Comparison of ENCODE assay signal across 13 cellular contexts in the genomic region with DNA sequence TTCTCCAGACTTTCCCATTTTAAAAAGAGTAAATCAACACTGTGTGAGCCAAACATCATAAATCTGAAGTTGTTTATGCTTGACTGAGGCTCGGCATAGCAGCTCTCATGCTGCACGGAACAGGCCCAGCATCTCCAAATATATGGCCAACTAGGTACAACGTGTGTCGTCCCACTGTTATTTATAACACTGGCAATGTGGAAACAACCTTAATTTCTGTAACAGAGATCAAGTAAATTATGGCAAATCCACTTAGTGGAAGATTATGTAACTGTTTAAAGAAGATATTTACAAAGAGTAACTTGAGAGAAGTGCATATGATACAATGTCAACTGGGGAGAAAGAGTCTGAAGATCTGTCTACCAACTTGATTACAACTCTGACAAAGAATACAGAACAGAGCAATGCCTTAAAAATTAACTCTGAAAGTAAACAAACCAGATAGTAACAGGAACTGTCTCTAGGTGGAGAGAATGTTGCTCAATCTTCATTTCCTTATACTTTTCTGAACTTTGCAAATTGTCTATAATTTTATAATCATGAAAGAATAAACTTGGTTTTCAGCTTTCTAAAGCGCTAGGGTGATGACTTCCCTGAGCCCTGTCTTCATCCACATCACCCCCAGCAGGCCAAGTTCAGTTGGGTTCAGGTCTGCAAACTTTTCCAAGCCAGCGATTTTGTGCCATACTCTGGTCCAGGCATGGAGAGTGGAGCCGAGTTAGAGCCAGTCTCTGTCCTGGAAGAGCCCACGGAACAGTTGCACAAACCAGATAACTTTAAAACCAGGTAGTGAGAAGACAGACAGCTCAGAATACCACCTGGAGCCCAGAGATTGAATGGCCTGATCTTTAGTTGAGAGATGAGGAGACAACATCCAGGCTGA. TPM values are rescaled to one million over a fixed set of nuclear protein-coding genes. Genes with fewer than 3 reads are reported as not detected.
A peak's percentile ranks its signal among the peaks of the same experiment; 100 is the strongest.
DNase-seq lines count a peak whose midpoint lies in the region; FAIRE-seq and TF ChIP-seq lines count a peak whose summit lies in the region.
"Had no signal": no experiment of that assay in that cellular context is flagged by ENCODE, and none has a peak within 500 bp of the region (broad histone marks: within the 10 kb centered on the region; RNA-seq: fewer than 3 reads in every experiment).

No MANE protein-coding gene starts in this region.

- H3K14ac ChIP-seq in H9 (ENCODE audit: insufficient read depth, low read length): no peak overlapping the region

- H3K79me2 ChIP-seq in H9 (ENCODE audit: insufficient read depth, low read length): no peaks in the 10 kb centered on the region

- H4K8ac ChIP-seq in H9 (replicated peaks; ENCODE audit: insufficient read length, low read depth, low read length): no peak overlapping the region

- peaks cover 4% of the 10 kb centered on the region for H3K27me3 Mint-ChIP-seq in H9 (ENCODE audit: low read depth)

- H2BK5ac ChIP-seq in H9 (ENCODE audit: insufficient read length, low read length): no peak overlapping the region

- H3K4me3 ChIP-seq in coronary artery (no peak overlapping the region), liver (ENCODE audit: low read depth in 1 of 3, low read length in 3 of 3) (no peak overlapping the region), stomach (no peak overlapping the region)
- H3K4me3 ChIP-seq: Peyer's patch had no signal

- H3K56ac ChIP-seq in H9 (ENCODE audit: insufficient read length, low read depth, low read length): no peak overlapping the region

- H4K20me1 ChIP-seq in H9 (ENCODE audit: control insufficient read depth, insufficient read depth, insufficient read length): no peaks in the 10 kb centered on the region

- H3T11ph ChIP-seq in H9 (ENCODE audit: low read length): no peak overlapping the region

- no CpG with 5 or more reads among the region's 8 CpGs for WGBS in H9 (ENCODE audit: extremely low coverage, insufficient read length, low lambda C conversion rate)
- WGBS in liver: 72% methylated on average over 8 of the region's 8 CpGs
- 82 to 87% (median 84%) methylated on average over 8 of the region's 8 CpGs for WGBS in stomach, 5 donors

- H3K9me3 ChIP-seq in H9 (ENCODE audit: control insufficient read depth, low read depth, low read length) (no peaks in the 10 kb centered on the region), liver (ENCODE audit: control insufficient read depth in 4 of 4, low read length in 3 of 4) (no peaks in the 10 kb centered on the region), stomach (no peaks in the 10 kb centered on the region)
- H3K9me3 ChIP-seq: Peyer's patch had no signal

- H2BK20ac ChIP-seq in H9 (ENCODE audit: low read depth, low read length, poor library complexity, severe bottlenecking): no peak overlapping the region

- H2AFZ ChIP-seq in H9 (ENCODE audit: low read length): no peak overlapping the region

- H2BK120ac ChIP-seq in H9 (ENCODE audit: low read depth, low read length, poor library complexity, severe bottlenecking): no peak overlapping the region

- no peak overlapping the region for H4K91ac ChIP-seq in H9 (ENCODE audit: insufficient read length, low read depth, low read length)

- peak; percentile 6 for DNase-seq in H9
- peak; percentile 46 for DNase-seq in coronary artery (ENCODE audit: low spot score)
- DNase-seq in stomach: peak; percentile 8
- DNase-seq in A172 (ENCODE audit: low spot score): no peak
- DNase-seq in frontal cortex (ENCODE audit: low spot score in 2 of 2): no peak
- DNase-seq in substantia nigra (lab: John Stamatoyannopoulos, UW): no peak
- DNase-seq: Kasumi-1, NCI-H187 treated with DMSO at 0.1 percent for 48 hours, NCI-H446, NCI-H748 treated with DMSO at 0.1 percent for 48 hours, Right ventricle myocardium superior had no signal

- intact Hi-C loops in stomach (cut with DNase I; ENCODE audit: low total_unique reads): no loop called here

- H3K27me3 ChIP-seq in H9 (ENCODE audit: insufficient read depth, low read length): no peaks in the 10 kb centered on the region; the same call in 1 of the 2 replicates
- H3K27me3 ChIP-seq in liver (ENCODE audit: control insufficient read depth in 4 of 4, insufficient read depth in 4 of 4, low read length in 3 of 4): no peaks in the 10 kb centered on the region
- H3K27me3 ChIP-seq in stomach: no peaks in the 10 kb centered on the region
- H3K27me3 ChIP-seq: Peyer's patch had no signal

- H3K36me3 Mint-ChIP-seq in H9 (ENCODE audit: insufficient read depth in 1 of 3, low read depth in 3 of 3): no peaks in the 10 kb centered on the region

- H4K5ac ChIP-seq in H9 (ENCODE audit: insufficient read length, low read depth, low read length): no peak overlapping the region

- no peak overlapping the region for H2BK15ac ChIP-seq in H9 (ENCODE audit: low read depth, low read length)

- TF ChIP-seq EP300 in stomach (IDR thresholded peaks at IDR 0.05): no peak

- H2AK5ac ChIP-seq in H9 (ENCODE audit: insufficient read length, low read length): no peak overlapping the region

- peaks cover 0 to 2% of the 10 kb centered on the region in 2 experiments; a peak in 1 of 4 replicates for H3K4me1 Mint-ChIP-seq in H9

- H3K9ac ChIP-seq in H9 (ENCODE audit: extremely low read depth, insufficient read length, low read length) (no peak overlapping the region), liver (ENCODE audit: low read depth in 1 of 2, low read length in 2 of 2) (no peak overlapping the region)

- no peaks in the 10 kb centered on the region for H3K79me1 ChIP-seq in H9 (ENCODE audit: insufficient read depth, low read depth, low read length, poor library complexity, severe bottlenecking)

- H3K27ac Mint-ChIP-seq in H9: no peak overlapping the region; a peak in 1 of 7 replicates

- no peak for TF ChIP-seq CTCF in H9 (conservative IDR thresholded peaks at IDR 0.05)
- TF ChIP-seq CTCF in coronary artery (IDR thresholded peaks at IDR 0.05): no peak
- TF ChIP-seq CTCF in liver (IDR thresholded peaks at IDR 0.05; ENCODE audit: low read depth, low read length, missing input control): no peak
- TF ChIP-seq CTCF in stomach (IDR thresholded peaks at IDR 0.05): no peak

- TF ChIP-seq RAD21 in liver (IDR thresholded peaks at IDR 0.05): no peak

- no peak for TF ChIP-seq POLR2A in stomach (IDR thresholded peaks at IDR 0.05)

- H3K23ac ChIP-seq in H9 (ENCODE audit: insufficient read length, low read depth, low read length): no peak overlapping the region

- H3K36me3 ChIP-seq in liver (ENCODE audit: control insufficient read depth in 4 of 4, insufficient read depth in 3 of 4, low read depth in 1 of 4, low read length in 3 of 4): no peaks in the 10 kb centered on the region
- H3K36me3 ChIP-seq in stomach: no peaks in the 10 kb centered on the region
- H3K36me3 ChIP-seq: Peyer's patch had no signal

- no peak overlapping the region for H3K27ac ChIP-seq in H9 (ENCODE audit: insufficient read length, low read depth, low read length)
- H3K27ac ChIP-seq in coronary artery: no peak overlapping the region
- peak overlapping the region in 1 of 2 donors; percentile 44 for H3K27ac ChIP-seq in liver (ENCODE audit: low read depth in 1 of 2, low read length in 2 of 2)
- peak overlapping the region in 2 of 5 donors; percentile 17 to 60 for H3K27ac ChIP-seq in stomach
- no peak overlapping the region for H3K27ac ChIP-seq in substantia nigra (ENCODE audit: low read depth, low read length, poor library complexity, severe bottlenecking)

- no peaks in the 10 kb centered on the region for H3K9me3 Mint-ChIP-seq in H9

- no peak overlapping the region for H3K4me2 ChIP-seq in H9 (ENCODE audit: insufficient read depth, insufficient read length, low read length)

- H3K23me2 ChIP-seq in H9 (ENCODE audit: insufficient read length, low read depth, low read length, poor library complexity, severe bottlenecking): no peaks in the 10 kb centered on the region

- H3K4ac ChIP-seq in H9 (ENCODE audit: low read depth, low read length): no peak overlapping the region

- H3K4me1 ChIP-seq in H9 (ENCODE audit: insufficient read depth, low read length) (no peaks in the 10 kb centered on the region), liver (ENCODE audit: control insufficient read depth in 4 of 4, insufficient read depth in 4 of 4, low read length in 3 of 4) (peaks cover 0 to 8% (median 3%) of the 10 kb centered on the region in 4 donors), stomach (peaks cover 0 to 8% (median 0%) of the 10 kb centered on the region in 4 donors)

- no peak for FAIRE-seq in frontal cortex (lab: Jason Lieb, UNC)

- H3K4me3 Mint-ChIP-seq in H9: no peak overlapping the region

- H3K18ac ChIP-seq in H9 (ENCODE audit: insufficient read length, low read depth, low read length): no peak overlapping the region

- no peak overlapping the region for H2BK12ac ChIP-seq in H9 (ENCODE audit: insufficient read length, low read depth, low read length)

TF ChIP-seq in liver, 16 proteins besides CTCF, POLR2A, EP300 and RAD21:
- TF ChIP-seq FOXA2 (IDR thresholded peaks at IDR 0.05) (peak; percentile 62), RXRA (IDR thresholded peaks at IDR 0.05) (peak in 1 of 2 donors; percentile 46), SP1 (IDR thresholded peaks at IDR 0.05) (no peak)

RNA-seq across cellular contexts. Expression of gene BDKRB2, which starts 44.4 kb away (rescaled TPM):
- total RNA-seq in H9 (2021) (0.13 and 0.15 TPM in 2 replicates), liver (under 1 TPM; 0.19 to 0.25 TPM), stomach (10 to 100 TPM in 1 of 5 donors, 1 to 10 TPM in 3, not detected in 1; 5.3 to 14.2 (median 6.2) TPM), frontal cortex (0.41 TPM)
- polyA plus RNA-seq in liver (under 1 TPM; 0.10 to 0.15 TPM), stomach (1 to 10 TPM; 3.5 to 6.1 (median 4.5) TPM)
- total RNA-seq in A172 (2014; rRNA removed; shearing (Covaris generic)): 0.89 and 0.93 TPM in 2 replicates

Comparison
In these comparisons a context has a peak if more than half of its experiments do, and no peak if none do; other contexts are left out.
1. DNase-seq: peak in H9 (single experiment), coronary artery (single experiment) and stomach (single experiment); none in A172 (single experiment), frontal cortex (0 of 2) and substantia nigra (0 of 49).